In genomic region chr5:80254767-80255424, GRCh38 we compare ENCODE assay signal across 8 cellular contexts. TPM values are rescaled to one million over a fixed set of nuclear protein-coding genes. Genes with fewer than 3 reads are reported as not detected.
A peak's percentile ranks its signal among the peaks of the same experiment; 100 is the strongest.
DNase-seq lines count a peak whose midpoint lies in the region; ATAC-seq lines count a peak whose summit lies in the region.

No MANE protein-coding gene starts in this region.

- no peaks in the 10 kb centered on the region for H3K27me3 ChIP-seq in NT2/D1 (ENCODE audit: insufficient read depth, insufficient read length)

- peaks cover 24% of the 10 kb centered on the region for H3K36me3 Mint-ChIP-seq in activated CD8-positive, alpha-beta memory T cell treated with anti-CD3 and anti-CD28 coated beads, Interleukin-2, amount 10 ng/mL, durations not matched to agents 7 days and 5 days
- H3K36me3 Mint-ChIP-seq in central memory CD8-positive, alpha-beta T cell (ENCODE audit: insufficient read depth): peaks cover 13% of the 10 kb centered on the region

- intact Hi-C loops in left colon (cut with DNase I, micrococcal nuclease): no loop called here

- no peaks in the 10 kb centered on the region for H3K9me3 ChIP-seq in NT2/D1 (ENCODE audit: insufficient read depth, low read length)

- H3K4me3 ChIP-seq in NT2/D1 (ENCODE audit: insufficient read length, low read depth): peak overlapping the region; percentile 88

- H3K4me3 Mint-ChIP-seq in activated CD8-positive, alpha-beta memory T cell treated with anti-CD3 and anti-CD28 coated beads, Interleukin-2, amount 10 ng/mL, durations not matched to agents 7 days and 5 days: peak overlapping the region; percentile 93
- H3K4me3 Mint-ChIP-seq in central memory CD8-positive, alpha-beta T cell: peak overlapping the region; percentile 97

- peak; percentile 7 for ATAC-seq in activated CD8-positive, alpha-beta memory T cell treated with anti-CD3 and anti-CD28 coated beads, Interleukin-2, amount 10 ng/mL, durations not matched to agents 7 days and 5 days
- ATAC-seq in central memory CD8-positive, alpha-beta T cell (replicated peaks; ENCODE audit: extremely low read depth, poor library complexity, severe bottlenecking): peak; percentile 3
- ATAC-seq in left colon (peak; percentile 21), HG03342 (IDR thresholded peaks at IDR 0.05; ENCODE audit: unreplicated experiment) (no peak), HG03521 (IDR thresholded peaks at IDR 0.05; ENCODE audit: unreplicated experiment) (no peak)

- H3K36me3 ChIP-seq in NT2/D1 (ENCODE audit: insufficient read depth, insufficient read length, low read length): peaks cover 22% of the 10 kb centered on the region

- peaks cover 60% of the 10 kb centered on the region for H3K4me1 Mint-ChIP-seq in activated CD8-positive, alpha-beta memory T cell treated with anti-CD3 and anti-CD28 coated beads, Interleukin-2, amount 10 ng/mL, durations not matched to agents 7 days and 5 days
- peaks cover 54% of the 10 kb centered on the region for H3K4me1 Mint-ChIP-seq in central memory CD8-positive, alpha-beta T cell

- H3K27me3 Mint-ChIP-seq in activated CD8-positive, alpha-beta memory T cell treated with anti-CD3 and anti-CD28 coated beads, Interleukin-2, amount 10 ng/mL, durations not matched to agents 7 days and 5 days: no peaks in the 10 kb centered on the region
- no peaks in the 10 kb centered on the region for H3K27me3 Mint-ChIP-seq in central memory CD8-positive, alpha-beta T cell

- peak overlapping the region; percentile 92 for H3K9ac ChIP-seq in NT2/D1 (ENCODE audit: insufficient read length, low read depth)

- peaks cover 2% of the 10 kb centered on the region for H3K4me1 ChIP-seq in NT2/D1 (ENCODE audit: insufficient read depth, insufficient read length)

- peak; percentile 75 for DNase-seq in activated CD8-positive, alpha-beta memory T cell treated with anti-CD3 and anti-CD28 coated beads, Interleukin-2, amount 10 ng/mL, durations not matched to agents 7 days and 5 days
- DNase-seq in activated CD8-positive, alpha-beta memory T cell treated with anti-CD3 and anti-CD28 coated beads, Interleukin-2, amount 50 U/mL, for 48 hours: no peak
- DNase-seq in NT2/D1 (ENCODE audit: low read depth, low spot score): no peak
- DNase-seq in central memory CD8-positive, alpha-beta T cell (ENCODE audit: low spot score in 2 of 2): no peak
- no peak for DNase-seq in left colon
- DNase-seq in stimulated activated naive CD4-positive, alpha-beta T cell treated with Interleukin-2 at 50 U/mL for 16 hours (lab: John Stamatoyannopoulos, UW): peak; percentile 16

- CTCF ChIA-PET in activated CD8-positive, alpha-beta memory T cell treated with anti-CD3 and anti-CD28 coated beads, Interleukin-2, amount 10 ng/mL, durations not matched to agents 7 days and 5 days (lab: Charles Lee): interaction anchor here (0.8 to 4.0 kb wide), 22 partner anchors 8 to 171 kb away, joined by 3 to 27 read pairs (median 4); no protein-coding TSS in a partner anchor

- no peaks in the 10 kb centered on the region for H3K9me3 Mint-ChIP-seq in activated CD8-positive, alpha-beta memory T cell treated with anti-CD3 and anti-CD28 coated beads, Interleukin-2, amount 10 ng/mL, durations not matched to agents 7 days and 5 days (ENCODE audit: low read depth)
- H3K9me3 Mint-ChIP-seq in central memory CD8-positive, alpha-beta T cell: no peaks in the 10 kb centered on the region

- H3K27ac Mint-ChIP-seq in activated CD8-positive, alpha-beta memory T cell treated with anti-CD3 and anti-CD28 coated beads, Interleukin-2, amount 10 ng/mL, durations not matched to agents 7 days and 5 days: peak overlapping the region; percentile 93
- peak overlapping the region; percentile 67 for H3K27ac Mint-ChIP-seq in central memory CD8-positive, alpha-beta T cell (ENCODE audit: low read depth)

RNA-seq across cellular contexts. Expression of gene SERINC5, which starts 1.0 kb away (rescaled TPM):
- 10 to 100 TPM; 26.8 to 38.0 TPM for total RNA-seq in activated CD8-positive, alpha-beta memory T cell treated with anti-CD3 and anti-CD28 coated beads, Interleukin-2, amount 10 ng/mL, durations not matched to agents 7 days and 5 days
- total RNA-seq in left colon: 100 to 1,000 TPM; 147 to 152 TPM

Comparison
In these comparisons a context has a peak if more than half of its experiments do, and no peak if none do; other contexts are left out.
1. DNase-seq: peak in activated CD8-positive, alpha-beta memory T cell treated with anti-CD3 and anti-CD28 coated beads, Interleukin-2, amount 10 ng/mL, durations not matched to agents 7 days and 5 days (single experiment) and stimulated activated naive CD4-positive, alpha-beta T cell treated with Interleukin-2 at 50 U/mL for 16 hours (single experiment); none in activated CD8-positive, alpha-beta memory T cell treated with anti-CD3 and anti-CD28 coated beads, Interleukin-2, amount 50 U/mL, for 48 hours (single experiment), NT2/D1 (single experiment), central memory CD8-positive, alpha-beta T cell (0 of 2) and left colon (0 of 2).
2. ATAC-seq: peak in activated CD8-positive, alpha-beta memory T cell treated with anti-CD3 and anti-CD28 coated beads, Interleukin-2, amount 10 ng/mL, durations not matched to agents 7 days and 5 days (single experiment), central memory CD8-positive, alpha-beta T cell (single experiment) and left colon (single experiment); none in HG03342 (single experiment) and HG03521 (single experiment).